19 cellular contexts compared by ENCODE assay signal in the genomic region with DNA sequence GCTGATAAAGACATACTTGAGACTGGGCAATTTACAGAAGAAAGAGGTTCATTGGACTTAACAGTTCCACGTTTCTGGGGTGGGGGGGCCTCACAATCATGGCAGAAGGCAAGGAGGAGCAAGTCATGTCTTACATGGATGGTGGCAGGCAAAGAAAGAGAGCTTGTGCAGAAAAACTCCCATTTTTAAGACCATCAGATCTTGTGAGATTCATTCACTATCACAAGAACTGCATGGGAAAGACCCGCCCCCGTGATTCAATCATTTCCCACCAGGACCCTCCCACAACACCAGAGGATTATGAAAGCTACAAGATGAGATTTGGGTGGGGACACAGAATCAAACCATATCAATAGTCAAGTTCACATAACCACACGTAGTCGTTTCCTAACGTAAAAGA.
DNase-seq lines count a peak whose midpoint lies in the region; ATAC-seq and TF ChIP-seq lines count a peak whose summit lies in the region.
"Had no signal": no experiment of that assay in that cellular context is flagged by ENCODE, and none has a peak within 500 bp of the region (broad histone marks: within the 10 kb centered on the region; RNA-seq: fewer than 3 reads in every experiment).

No MANE protein-coding gene starts in this region.

- 98% methylated on average over 6 of the region's 6 CpGs for WGBS in esophagus muscularis mucosa

- H3K4me2 ChIP-seq in GM23338: no peak overlapping the region

- H3K27ac Mint-ChIP-seq in activated CD4-positive, alpha-beta memory T cell treated with anti-CD3 and anti-CD28 coated beads for 36 hours: peak overlapping the region; percentile 3
- H3K27ac Mint-ChIP-seq in activated CD4-positive, alpha-beta memory T cell treated with anti-CD3 and anti-CD28 coated beads, Interleukin-2, amount 10 ng/mL, durations not matched to agents 7 days and 5 days: no peak overlapping the region
- peak overlapping the region; percentile 32 to 52 (median 49) for H3K27ac Mint-ChIP-seq in CD4-positive, CD25-positive, alpha-beta regulatory T cell
- no peak overlapping the region for H3K27ac Mint-ChIP-seq in GM23338

- no peaks in the 10 kb centered on the region for H3K27me3 ChIP-seq in CD4-positive, CD25-positive, alpha-beta regulatory T cell (ENCODE audit: control insufficient read depth, insufficient read depth, low read length)
- no peaks in the 10 kb centered on the region for H3K27me3 ChIP-seq in esophagus muscularis mucosa
- no peaks in the 10 kb centered on the region for H3K27me3 ChIP-seq in GM23338 (ENCODE audit: insufficient read depth)

- no peaks in the 10 kb centered on the region for H3K27me3 Mint-ChIP-seq in activated CD4-positive, alpha-beta memory T cell treated with anti-CD3 and anti-CD28 coated beads for 36 hours
- H3K27me3 Mint-ChIP-seq in activated CD4-positive, alpha-beta memory T cell treated with anti-CD3 and anti-CD28 coated beads, Interleukin-2, amount 10 ng/mL, durations not matched to agents 7 days and 5 days: no peaks in the 10 kb centered on the region
- peaks cover 4% of the 10 kb centered on the region for H3K27me3 Mint-ChIP-seq in CD4-positive, CD25-positive, alpha-beta regulatory T cell
- no peaks in the 10 kb centered on the region for H3K27me3 Mint-ChIP-seq in GM23338 (ENCODE audit: insufficient read depth, low read depth, poor library complexity)

- no peak for DNase-seq in activated CD4-positive, alpha-beta memory T cell treated with anti-CD3 and anti-CD28 coated beads for 36 hours
- DNase-seq in activated CD4-positive, alpha-beta memory T cell treated with anti-CD3 and anti-CD28 coated beads, Interleukin-2, amount 10 ng/mL, durations not matched to agents 7 days and 5 days: no peak
- no peak for DNase-seq in CD4-positive, CD25-positive, alpha-beta regulatory T cell
- DNase-seq in OCI-M1 (lab: John Stamatoyannopoulos, UW): peak; percentile 27
- DNase-seq in erythroblast (lab: John Stamatoyannopoulos, UW): peak; percentile 22 to 33
- DNase-seq in esophagus muscularis mucosa (ENCODE audit: extremely low spot score): no peak
- no peak for DNase-seq in GM23338 (ENCODE audit: low spot score)
- DNase-seq: AML-193, C1 segment of cervical spinal cord, COR-L47, DMS 273 treated with DMSO at 0.1 percent for 48 hours, IMR-90, Karpas-422, NCI-H1105 treated with DMSO at 0.1 percent for 48 hours, NCI-H2029 treated with DMSO at 0.1 percent for 48 hours, NCI-H345, NCI-H524 had no signal

- no peak overlapping the region for H3K27ac ChIP-seq in CD4-positive, CD25-positive, alpha-beta regulatory T cell (ENCODE audit: insufficient read depth, low read length, poor library complexity, severe bottlenecking)
- H3K27ac ChIP-seq in esophagus muscularis mucosa (replicated peaks in 1 of 4): no peak overlapping the region
- H3K27ac ChIP-seq in GM23338 (ENCODE audit: low read depth): no peak overlapping the region

- H3K79me2 ChIP-seq in GM23338 (replicated peaks; ENCODE audit: insufficient read depth): no peaks in the 10 kb centered on the region

- H3K4me3 ChIP-seq in CD4-positive, CD25-positive, alpha-beta regulatory T cell (ENCODE audit: low read depth, low read length): no peak overlapping the region
- H3K4me3 ChIP-seq in esophagus muscularis mucosa (no peak overlapping the region), GM23338 (no peak overlapping the region)

- no peaks in the 10 kb centered on the region for H3F3A ChIP-seq in GM23338 (replicated peaks; ENCODE audit: low read depth)

- no peak for TF ChIP-seq EP300 in esophagus muscularis mucosa (IDR thresholded peaks at IDR 0.05)

- H4K20me1 ChIP-seq in GM23338 (replicated peaks; ENCODE audit: insufficient read depth): no peaks in the 10 kb centered on the region

- H3K4me1 Mint-ChIP-seq in activated CD4-positive, alpha-beta memory T cell treated with anti-CD3 and anti-CD28 coated beads for 36 hours (ENCODE audit: low read depth): peaks cover 30% of the 10 kb centered on the region
- H3K4me1 Mint-ChIP-seq in activated CD4-positive, alpha-beta memory T cell treated with anti-CD3 and anti-CD28 coated beads, Interleukin-2, amount 10 ng/mL, durations not matched to agents 7 days and 5 days: peaks cover 20% of the 10 kb centered on the region
- H3K4me1 Mint-ChIP-seq in CD4-positive, CD25-positive, alpha-beta regulatory T cell: peaks cover 35 to 69% (median 48%) of the 10 kb centered on the region in 4 donors
- H3K4me1 Mint-ChIP-seq in GM23338: no peaks in the 10 kb centered on the region; the same call in 2 of the 3 replicates

- no peak overlapping the region for H3K4me3 Mint-ChIP-seq in activated CD4-positive, alpha-beta memory T cell treated with anti-CD3 and anti-CD28 coated beads for 36 hours
- H3K4me3 Mint-ChIP-seq in activated CD4-positive, alpha-beta memory T cell treated with anti-CD3 and anti-CD28 coated beads, Interleukin-2, amount 10 ng/mL, durations not matched to agents 7 days and 5 days: no peak overlapping the region
- peak overlapping the region in 1 of 4 donors; percentile 19 for H3K4me3 Mint-ChIP-seq in CD4-positive, CD25-positive, alpha-beta regulatory T cell
- no peak overlapping the region for H3K4me3 Mint-ChIP-seq in GM23338

- TF ChIP-seq POLR2A in erythroblast (IDR thresholded peaks at IDR 0.05; ENCODE audit: low read length) (no peak), esophagus muscularis mucosa (IDR thresholded peaks at IDR 0.05; ENCODE audit: low read depth) (no peak)

- TF ChIP-seq CTCF in esophagus muscularis mucosa (IDR thresholded peaks at IDR 0.05) (no peak), GM23338 (conservative IDR thresholded peaks at IDR 0.05; ENCODE audit: low read depth in 2 of 2) (no peak)

- ATAC-seq in CD4-positive, CD25-positive, alpha-beta regulatory T cell (ENCODE audit: low read depth in 2 of 2): no peak
- ATAC-seq in GM23338: no peak
- no peak for ATAC-seq in GM18861 (IDR thresholded peaks at IDR 0.05; ENCODE audit: unreplicated experiment)
- ATAC-seq: Right ventricle myocardium inferior had no signal

- peaks cover 5% of the 10 kb centered on the region for H3K9me3 Mint-ChIP-seq in activated CD4-positive, alpha-beta memory T cell treated with anti-CD3 and anti-CD28 coated beads for 36 hours
- H3K9me3 Mint-ChIP-seq in activated CD4-positive, alpha-beta memory T cell treated with anti-CD3 and anti-CD28 coated beads, Interleukin-2, amount 10 ng/mL, durations not matched to agents 7 days and 5 days: peaks cover 5% of the 10 kb centered on the region
- peaks cover 0 to 9% (median 0%) of the 10 kb centered on the region in 7 donors for H3K9me3 Mint-ChIP-seq in CD4-positive, CD25-positive, alpha-beta regulatory T cell
- H3K9me3 Mint-ChIP-seq in GM23338: peaks cover 5% of the 10 kb centered on the region; the same call in 1 of the 3 replicates

- intact Hi-C loops in activated CD4-positive, alpha-beta memory T cell treated with anti-CD3 and anti-CD28 coated beads for 36 hours (cut with micrococcal nuclease): no loop called here
- intact Hi-C loops in esophagus muscularis mucosa (cut with DNase I): no loop called here

- CTCF ChIA-PET in activated CD4-positive, alpha-beta memory T cell treated with anti-CD3 and anti-CD28 coated beads for 36 hours (lab: Charles Lee): interaction anchor here (0.7 kb wide), 1 partner anchor 21 kb away, joined by 3 read pairs; no protein-coding TSS in a partner anchor
- CTCF ChIA-PET in activated CD4-positive, alpha-beta memory T cell treated with anti-CD3 and anti-CD28 coated beads, Interleukin-2, amount 10 ng/mL, durations not matched to agents 7 days and 5 days (lab: Charles Lee): no interaction called here

- POLR2A ChIA-PET in activated CD4-positive, alpha-beta memory T cell treated with anti-CD3 and anti-CD28 coated beads for 36 hours (lab: Charles Lee): no interaction called here
- POLR2A ChIA-PET in activated CD4-positive, alpha-beta memory T cell treated with anti-CD3 and anti-CD28 coated beads, Interleukin-2, amount 10 ng/mL, durations not matched to agents 7 days and 5 days (lab: Charles Lee): no interaction called here

- no peak overlapping the region for H2AFZ ChIP-seq in GM23338

- peaks cover 4% of the 10 kb centered on the region for H3K4me1 ChIP-seq in CD4-positive, CD25-positive, alpha-beta regulatory T cell (ENCODE audit: control insufficient read depth, insufficient read depth, low read length, poor library complexity, severe bottlenecking)
- H3K4me1 ChIP-seq in esophagus muscularis mucosa (no peaks in the 10 kb centered on the region), GM23338 (ENCODE audit: insufficient read depth) (no peaks in the 10 kb centered on the region)

- no peaks in the 10 kb centered on the region for H3K9me3 ChIP-seq in CD4-positive, CD25-positive, alpha-beta regulatory T cell (ENCODE audit: control insufficient read depth in 2 of 2, low read length in 2 of 2)
- H3K9me3 ChIP-seq in esophagus muscularis mucosa: no peaks in the 10 kb centered on the region

- H3K36me3 ChIP-seq in CD4-positive, CD25-positive, alpha-beta regulatory T cell (ENCODE audit: control insufficient read depth, insufficient read depth, low read length): peaks cover 66% of the 10 kb centered on the region
- H3K36me3 ChIP-seq in esophagus muscularis mucosa: peaks cover 0 to 40% (median 25%) of the 10 kb centered on the region in 4 donors
- H3K36me3 ChIP-seq in GM23338 (ENCODE audit: insufficient read depth): no peaks in the 10 kb centered on the region; the same call in 1 of the 2 replicates

- H3K36me3 Mint-ChIP-seq in activated CD4-positive, alpha-beta memory T cell treated with anti-CD3 and anti-CD28 coated beads for 36 hours: peaks cover 54% of the 10 kb centered on the region
- peaks cover 65% of the 10 kb centered on the region for H3K36me3 Mint-ChIP-seq in activated CD4-positive, alpha-beta memory T cell treated with anti-CD3 and anti-CD28 coated beads, Interleukin-2, amount 10 ng/mL, durations not matched to agents 7 days and 5 days (ENCODE audit: low read depth)
- H3K36me3 Mint-ChIP-seq in CD4-positive, CD25-positive, alpha-beta regulatory T cell: peaks cover 53% of the 10 kb centered on the region
- H3K36me3 Mint-ChIP-seq in GM23338 (ENCODE audit: low read depth): peaks cover 31% of the 10 kb centered on the region

- H3K9me2 ChIP-seq in GM23338 (ENCODE audit: insufficient read depth): no peaks in the 10 kb centered on the region

Comparison
In these comparisons a context has a peak if more than half of its experiments do, and no peak if none do; other contexts are left out.
1. H3K27ac Mint-ChIP-seq: peak in activated CD4-positive, alpha-beta memory T cell treated with anti-CD3 and anti-CD28 coated beads for 36 hours (single experiment) and CD4-positive, CD25-positive, alpha-beta regulatory T cell (3 of 3); none in activated CD4-positive, alpha-beta memory T cell treated with anti-CD3 and anti-CD28 coated beads, Interleukin-2, amount 10 ng/mL, durations not matched to agents 7 days and 5 days (single experiment) and GM23338 (single experiment).
2. DNase-seq: peak in OCI-M1 (single experiment) and erythroblast (2 of 2); none in activated CD4-positive, alpha-beta memory T cell treated with anti-CD3 and anti-CD28 coated beads for 36 hours (single experiment), activated CD4-positive, alpha-beta memory T cell treated with anti-CD3 and anti-CD28 coated beads, Interleukin-2, amount 10 ng/mL, durations not matched to agents 7 days and 5 days (single experiment), CD4-positive, CD25-positive, alpha-beta regulatory T cell (0 of 3), esophagus muscularis mucosa (single experiment) and GM23338 (single experiment).